ENCODE assay signal across 8 cellular contexts in the genomic region with DNA sequence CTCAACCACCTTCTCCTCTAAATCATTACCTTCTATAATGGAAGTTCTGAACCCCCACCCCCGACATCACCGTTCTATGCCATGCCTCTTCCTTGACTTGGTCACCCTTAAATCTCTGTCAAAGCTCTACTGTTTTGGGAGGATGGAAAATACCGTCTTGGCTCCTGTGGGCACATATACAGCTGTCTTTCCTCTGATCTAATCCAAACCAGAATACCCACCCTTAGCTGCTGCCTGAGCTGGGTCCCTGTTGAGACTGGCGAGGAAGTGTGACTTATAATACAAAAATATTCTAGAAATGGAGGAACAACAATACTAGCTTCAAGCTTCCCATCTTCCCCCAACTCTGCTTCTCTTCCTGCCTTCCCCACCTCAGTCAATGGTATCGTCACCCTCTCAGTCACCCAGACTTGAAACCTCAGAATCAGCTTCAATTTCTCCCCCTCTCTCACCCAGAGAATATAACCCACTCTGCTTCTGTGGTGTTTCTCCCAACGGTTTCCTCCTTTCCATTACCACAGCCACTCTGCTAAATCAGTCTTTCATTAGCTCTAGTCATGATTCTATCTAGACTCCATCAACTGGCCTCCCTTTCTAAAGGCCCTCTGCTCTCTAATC. TPM values are rescaled to one million over a fixed set of nuclear protein-coding genes. Genes with fewer than 3 reads are reported as not detected.
DNase-seq lines count a peak whose midpoint lies in the region; ATAC-seq, FAIRE-seq and TF ChIP-seq lines count a peak whose summit lies in the region.

No MANE protein-coding gene starts in this region.

- peaks cover 22 to 53% (median 40%) of the 10 kb centered on the region in 4 donors for H3K4me1 Mint-ChIP-seq in naive thymus-derived CD8-positive, alpha-beta T cell

- no peak for TF ChIP-seq CTCF in SU-DHL-6 (IDR thresholded peaks at IDR 0.05; ENCODE audit: insufficient read depth, low read length, poor library complexity, severe bottlenecking)

- POLR2A ChIA-PET in naive thymus-derived CD8-positive, alpha-beta T cell (lab: Charles Lee): interaction anchor here (0.7 to 3.1 kb wide), 13 partner anchors 8 to 422 kb away, joined by 3 to 82 read pairs (median 6); a partner anchor contains a TSS

- no peaks in the 10 kb centered on the region for H3K9me3 ChIP-seq in SU-DHL-6 (ENCODE audit: insufficient read depth, low read length)

- H3K9me3 Mint-ChIP-seq in naive thymus-derived CD8-positive, alpha-beta T cell: no peaks in the 10 kb centered on the region

- peak overlapping the region; percentile 97 for H3K27ac ChIP-seq in SU-DHL-6 (ENCODE audit: low read depth, low read length)

- peak overlapping the region; percentile 74 for H2AFZ ChIP-seq in SU-DHL-6 (ENCODE audit: low read depth, low read length, severe bottlenecking)

- H3K36me3 ChIP-seq in SU-DHL-6 (ENCODE audit: low read length): no peaks in the 10 kb centered on the region

- H3K4me3 Mint-ChIP-seq in naive thymus-derived CD8-positive, alpha-beta T cell: peak overlapping the region; percentile 83 to 98 (median 96)

- ATAC-seq in GM18868 (IDR thresholded peaks at IDR 0.05; ENCODE audit: unreplicated experiment) (peak; percentile 25), HG02642 (IDR thresholded peaks at IDR 0.05; ENCODE audit: poor library complexity, unreplicated experiment) (peak; percentile 34)
- peak; percentile 57 to 65 for ATAC-seq in naive thymus-derived CD8-positive, alpha-beta T cell

- H4K20me1 ChIP-seq in SU-DHL-6 (ENCODE audit: low read depth, low read length): no peaks in the 10 kb centered on the region

- H3K9me2 ChIP-seq in SU-DHL-6 (replicated peaks; ENCODE audit: insufficient read depth, low read length): no peaks in the 10 kb centered on the region

- peak overlapping the region; percentile 65 for H3K4me3 ChIP-seq in SU-DHL-6 (ENCODE audit: insufficient read depth, low read length, poor library complexity, severe bottlenecking)

- peak overlapping the region; percentile 94 to 100 (median 98) for H3K27ac Mint-ChIP-seq in naive thymus-derived CD8-positive, alpha-beta T cell

- peaks cover 16 to 39% (median 30%) of the 10 kb centered on the region in 3 donors for H3K36me3 Mint-ChIP-seq in naive thymus-derived CD8-positive, alpha-beta T cell

- H3K9ac ChIP-seq in SU-DHL-6 (ENCODE audit: low read length): peak overlapping the region; percentile 73

- H3K27me3 ChIP-seq in SU-DHL-6 (ENCODE audit: low read length): no peaks in the 10 kb centered on the region

- H3K4me2 ChIP-seq in SU-DHL-6 (ENCODE audit: low read depth, low read length, poor library complexity, severe bottlenecking): peak overlapping the region; percentile 98

- DNase-seq in naive thymus-derived CD8-positive, alpha-beta T cell: peak in 2 of 10 donors; percentile 16 to 36
- DNase-seq in frontal cortex (ENCODE audit: low spot score in 2 of 2) (no peak), NCI-H1694 (lab: John Stamatoyannopoulos, UW) (no peak), NOMO-1 (lab: John Stamatoyannopoulos, UW; ENCODE audit: unreplicated experiment in 2 of 2) (no peak)
- no peak for DNase-seq in stimulated activated CD4-positive, alpha-beta T cell treated with anti-CD3 and anti-CD28 coated beads, Interleukin-15, amount 100 ng/mL, for 24 hours

- H3K79me2 ChIP-seq in SU-DHL-6 (ENCODE audit: insufficient read depth, low read length): peaks cover 16% of the 10 kb centered on the region; the same call in 1 of the 2 replicates

- H3F3A ChIP-seq in SU-DHL-6 (ENCODE audit: insufficient read depth): peaks cover 10% of the 10 kb centered on the region

- peaks cover 0 to 2% (median 0%) of the 10 kb centered on the region in 5 donors for H3K27me3 Mint-ChIP-seq in naive thymus-derived CD8-positive, alpha-beta T cell

- FAIRE-seq in frontal cortex (lab: Jason Lieb, UNC): no peak

RNA-seq across cellular contexts. Expression of a gene that starts 0.6 kb away (rescaled TPM):
- total RNA-seq in naive thymus-derived CD8-positive, alpha-beta T cell: 100 to 1,000 TPM; 286 to 301 TPM
- 100 to 1,000 TPM; 920 to 951 (median 948) TPM for polyA plus RNA-seq in naive thymus-derived CD8-positive, alpha-beta T cell
- not detected for total RNA-seq in frontal cortex

RNA-seq across cellular contexts. Expression of a gene that starts 5.4 kb away (rescaled TPM):
- total RNA-seq in naive thymus-derived CD8-positive, alpha-beta T cell: 10 to 100 TPM; 39.6 to 40.4 TPM
- polyA plus RNA-seq in naive thymus-derived CD8-positive, alpha-beta T cell: 1 to 10 TPM in 1 of 3 donors, not detected in 2; 4.4 TPM
- not detected for total RNA-seq in frontal cortex

RNA-seq across cellular contexts. Expression of a gene that starts 6.4 kb away (rescaled TPM):
- total RNA-seq in naive thymus-derived CD8-positive, alpha-beta T cell: 10 to 100 TPM; 79.0 to 80.0 TPM
- polyA plus RNA-seq in naive thymus-derived CD8-positive, alpha-beta T cell: 10 to 100 TPM in 2 of 3 donors, 1 to 10 TPM in 1; 6.6 to 17.0 (median 10.2) TPM
- total RNA-seq in frontal cortex: 11.4 TPM

RNA-seq across cellular contexts. Expression of a gene that starts 16.3 kb away (rescaled TPM):
- total RNA-seq in naive thymus-derived CD8-positive, alpha-beta T cell: 10 to 100 TPM; 26.6 to 33.7 TPM
- 1 to 10 TPM; 1.3 to 2.1 (median 1.7) TPM for polyA plus RNA-seq in naive thymus-derived CD8-positive, alpha-beta T cell
- 3.7 TPM for total RNA-seq in frontal cortex

RNA-seq across cellular contexts. Expression of a gene that starts 32.7 kb away (rescaled TPM):
- 1 to 10 TPM; 2.7 to 3.1 TPM for total RNA-seq in naive thymus-derived CD8-positive, alpha-beta T cell
- under 1 TPM; 0.06 to 0.25 (median 0.14) TPM for polyA plus RNA-seq in naive thymus-derived CD8-positive, alpha-beta T cell
- 15.1 TPM for total RNA-seq in frontal cortex

Comparison
In these comparisons a context has a peak if more than half of its experiments do, and no peak if none do; other contexts are left out.
1. RNA of a gene that starts 0.6 kb away (total RNA-seq): 286 to 301 TPM in naive thymus-derived CD8-positive, alpha-beta T cell; not detected in frontal cortex (single experiment); every median in the first group is over 100 times any median in the second.
2. RNA of a gene that starts 5.4 kb away (total RNA-seq): 39.6 to 40.4 TPM in naive thymus-derived CD8-positive, alpha-beta T cell; not detected in frontal cortex (single experiment); every median in the first group is over 10 times any median in the second.
3. Peak in every context shown above with its lines, with median percentiles within 50 percentile points of each other: ATAC-seq.